In genomic region chr11:12110201-12110713, GRCh38 we compare ENCODE assay signal across 8 cellular contexts. TPM values are rescaled to one million over a fixed set of nuclear protein-coding genes. Genes with fewer than 3 reads are reported as not detected.
A peak's percentile ranks its signal among the peaks of the same experiment; 100 is the strongest.
DNase-seq lines count a peak whose midpoint lies in the region; ATAC-seq and TF ChIP-seq lines count a peak whose summit lies in the region.

Gene MICAL2 (plus strand): TSS chr11:12110590. CDS start chr11:12162156, 51,566 bp downstream.

- H3K9me3 Mint-ChIP-seq in GM23338 (no peaks in the 10 kb centered on the region), nephron (no peaks in the 10 kb centered on the region)

- H3K4me3 ChIP-seq in GM23338 (peak within 1 kb of the TSS; percentile 77), fibroblast of pulmonary artery (replicated peaks; ENCODE audit: low read depth, low read length) (peak within 1 kb of the TSS; percentile 89)

- H3K4me2 ChIP-seq in GM23338, result peak within 1 kb of the TSS; percentile 91

- no peaks in the 10 kb centered on the region for H3K36me3 ChIP-seq in GM23338 (ENCODE audit: insufficient read depth)

- H3K27ac ChIP-seq in GM23338 (ENCODE audit: low read depth), result no peak within 1 kb of the TSS

- peak within 1 kb of the TSS; percentile 75 for H3K4me3 Mint-ChIP-seq in GM23338
- peak within 1 kb of the TSS; percentile 78 to 85 (median 84) for H3K4me3 Mint-ChIP-seq in nephron

- H4K20me1 ChIP-seq in GM23338 (replicated peaks; ENCODE audit: insufficient read depth), result no peaks in the 10 kb centered on the region

- TF ChIP-seq CTCF in GM23338 (conservative IDR thresholded peaks at IDR 0.05; ENCODE audit: low read depth in 2 of 2), result no peak
- TF ChIP-seq CTCF in fibroblast of pulmonary artery (IDR thresholded peaks at IDR 0.05; ENCODE audit: low read length, missing control alignments), result no peak
- TF ChIP-seq CTCF in nephron (IDR thresholded peaks at IDR 0.05; ENCODE audit: unreplicated experiment in 3 of 3), result no peak

- peaks cover 34% of the 10 kb centered on the region for H3K27me3 ChIP-seq in GM23338 (ENCODE audit: insufficient read depth)

- H2AFZ ChIP-seq in GM23338, result peak within 1 kb of the TSS; percentile 99

- H3K36me3 Mint-ChIP-seq in GM23338 (ENCODE audit: low read depth), result no peaks in the 10 kb centered on the region; the same call in 2 of the 3 replicates
- H3K36me3 Mint-ChIP-seq in nephron (ENCODE audit: low read depth), result no peaks in the 10 kb centered on the region

- H3F3A ChIP-seq in GM23338 (replicated peaks; ENCODE audit: low read depth), result 0 out of 2 replicates have a peak, but pooled peaks cover 3% of the 10 kb centered on the region

- H3K4me1 Mint-ChIP-seq in GM23338 (peaks cover 9% of the 10 kb centered on the region), nephron (peaks cover 5% of the 10 kb centered on the region)

- H3K79me2 ChIP-seq in GM23338 (replicated peaks; ENCODE audit: insufficient read depth), result no peaks in the 10 kb centered on the region

- H3K27ac Mint-ChIP-seq in GM23338 (no peak within 1 kb of the TSS), nephron (no peak within 1 kb of the TSS)

- peaks cover 36% of the 10 kb centered on the region for H3K27me3 Mint-ChIP-seq in GM23338 (ENCODE audit: insufficient read depth, low read depth, poor library complexity)
- H3K27me3 Mint-ChIP-seq in nephron (ENCODE audit: low read depth), result peaks cover 70% of the 10 kb centered on the region

- DNase-seq in DMS79 (lab: John Stamatoyannopoulos, UW), result peak; percentile 85
- DNase-seq in GM23338 (ENCODE audit: low spot score), result peak; percentile 91
- DNase-seq in LHCN-M2 (ENCODE audit: low read depth), result peak; percentile 86
- peak; percentile 49 to 63 for DNase-seq in SHP77 (lab: John Stamatoyannopoulos, UW)
- DNase-seq in activated effector memory CD4-positive, alpha-beta T cell treated with Interleukin-2 at 50 U/mL for 16 hours, result peak; percentile 78
- DNase-seq in fibroblast of pulmonary artery (ENCODE audit: low read depth), result peak; percentile 87
- peak; percentile 90 for DNase-seq in stimulated activated naive CD8-positive, alpha-beta T cell treated with anti-CD3 and anti-CD28 coated beads, Interleukin-15, Interleukin-2, amounts not matched to agents 100 U/mL and 50 U/mL, for 24 hours

- peaks cover 4% of the 10 kb centered on the region for H3K4me1 ChIP-seq in GM23338 (ENCODE audit: insufficient read depth)

- H3K9me2 ChIP-seq in GM23338 (ENCODE audit: insufficient read depth), result no peaks in the 10 kb centered on the region

- ATAC-seq in GM23338, result peak; percentile 92
- peak; percentile 98 for ATAC-seq in stimulated activated naive CD8-positive, alpha-beta T cell treated with anti-CD3 and anti-CD28 coated beads, Interleukin-15, Interleukin-2, amounts not matched to agents 100 U/mL and 50 U/mL, for 24 hours

TF ChIP-seq in GM23338, 12 proteins besides CTCF, POLR2A, EP300 and RAD21:
- TF ChIP-seq EZH2 (IDR thresholded peaks at IDR 0.05; ENCODE audit: low read depth, unreplicated experiment), result no peak
- 0 out of 2 replicates have a peak, but pooled peaks have one; percentile 35 for TF ChIP-seq CREB1 (CRISPR knock-in tag; IDR thresholded peaks at IDR 0.05; ENCODE audit: low read depth)
TF ChIP-seq in GM23338: peak in this region for 1.

RNA-seq across cellular contexts. Expression of gene MICAL2, which starts in this region (rescaled TPM):
- 1.4 and 1.7 TPM in 2 replicates for total RNA-seq in GM23338 (2014; rRNA removed; shearing (Covaris generic))
- 0.66 and 1.5 TPM in 2 replicates for polyA plus RNA-seq in GM23338 (2016; fragmentation: Nextera tagmentation; extraction: Ambion mirVana)
- total RNA-seq in LHCN-M2 (2014; rRNA removed), result 83.0 and 85.3 TPM in 2 replicates
- polyA plus RNA-seq in LHCN-M2 (2012), result 105 TPM

Comparison
In these comparisons a context has a peak if more than half of its experiments do, and no peak if none do; other contexts are left out.
1. RNA of gene MICAL2 (total RNA-seq): 83.0 to 85.3 TPM in LHCN-M2; 1.4 to 1.7 TPM in GM23338; every median in the first group is over 10 times any median in the second.
2. Peak in every context shown above with its lines, with median percentiles within 50 percentile points of each other: DNase-seq.